25 cellular contexts compared by ENCODE assay signal in the genomic region with DNA sequence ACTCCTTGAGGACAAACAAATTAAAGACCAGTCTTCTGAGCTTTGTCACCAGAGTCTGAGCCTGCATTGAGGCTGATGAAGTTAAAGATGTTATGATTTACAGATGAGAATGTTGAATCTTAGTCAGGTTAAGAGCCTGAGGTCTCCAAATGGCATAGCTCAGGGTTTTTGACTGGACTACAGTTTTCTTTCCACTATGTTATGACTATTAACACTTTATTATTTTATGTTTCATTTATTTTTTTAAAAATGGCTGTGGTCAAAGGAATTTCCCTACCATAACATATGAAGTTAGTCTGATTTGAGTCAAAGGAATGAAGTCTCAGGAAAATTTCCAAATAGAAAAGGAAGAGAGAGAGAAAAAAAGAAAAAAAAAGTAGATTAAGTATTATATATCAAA.
"Had no signal": no experiment of that assay in that cellular context is flagged by ENCODE, and none has a peak within 500 bp of the region (broad histone marks: within the 10 kb centered on the region; RNA-seq: fewer than 3 reads in every experiment).

No MANE protein-coding gene starts in this region.

- H3K4me3 ChIP-seq: body of pancreas, cardiac muscle cell, ovary, right lobe of liver, testis, transverse colon had no signal

- H3K4me1 ChIP-seq: body of pancreas, right lobe of liver, testis, transverse colon had no signal

- H3K27ac ChIP-seq: body of pancreas, cardiac muscle cell, ovary, right lobe of liver, testis, transverse colon had no signal

- H3K27me3 Mint-ChIP-seq: progenitor cell of endocrine pancreas had no signal

- H3K4me3 Mint-ChIP-seq: activated CD4-positive, alpha-beta memory T cell treated with anti-CD3 and anti-CD28 coated beads, Interleukin-2, amount 10 ng/mL, durations not matched to agents 7 days and 5 days; activated CD4-positive, alpha-beta T cell treated with anti-CD3 and anti-CD28 coated beads, Interleukin-2, amount 10 ng/mL, durations not matched to agents 7 days and 5 days; activated T-cell treated with anti-CD3 and anti-CD28 coated beads, Interleukin-2, amount 50 U/mL, for 24 hours; effector memory CD8-positive, alpha-beta T cell; nephron had no signal

- H3K36me3 ChIP-seq: cardiac muscle cell, ovary, right lobe of liver, transverse colon had no signal

- ATAC-seq: body of pancreas; effector memory CD8-positive, alpha-beta T cell; left colon; right lobe of liver had no signal

- DNase-seq: activated CD4-positive, alpha-beta memory T cell treated with anti-CD3 and anti-CD28 coated beads, Interleukin-2, amount 10 ng/mL, durations not matched to agents 7 days and 5 days; activated CD4-positive, alpha-beta T cell treated with anti-CD3 and anti-CD28 coated beads for 1 hour; activated CD4-positive, alpha-beta T cell treated with anti-CD3 and anti-CD28 coated beads, Interleukin-2, amount 10 ng/mL, durations not matched to agents 7 days and 5 days; activated CD8-positive, alpha-beta memory T cell treated with anti-CD3 and anti-CD28 coated beads, Interleukin-2, amount 50 U/mL, for 48 hours; activated gamma-delta T cell; activated naive CD4-positive, alpha-beta T cell treated with anti-CD3 and anti-CD28 coated beads, Interleukin-2, amount 50 U/mL, for 16 hours; activated T-cell treated with anti-CD3 and anti-CD28 coated beads, Interleukin-2, amount 50 U/mL, for 24 hours; amygdala; body of pancreas; cerebellar nuclear complex; cortex of kidney; effector memory CD8-positive, alpha-beta T cell; erythroblast; left colon; mammary epithelial cell; ovary; right lobe of liver; stimulated activated CD4-positive, alpha-beta T cell treated with anti-CD3 and anti-CD28 coated beads, Interleukin-2, amount 100 ng/mL, for 48 hours; stimulated activated naive CD4-positive, alpha-beta T cell treated with Interleukin-2 at 50 U/mL for 16 hours; T-helper 2 cell; testis; transverse colon had no signal

- H3K9me3 Mint-ChIP-seq: activated CD4-positive, alpha-beta memory T cell treated with anti-CD3 and anti-CD28 coated beads, Interleukin-2, amount 10 ng/mL, durations not matched to agents 7 days and 5 days; activated CD4-positive, alpha-beta T cell treated with anti-CD3 and anti-CD28 coated beads, Interleukin-2, amount 10 ng/mL, durations not matched to agents 7 days and 5 days; activated T-cell treated with anti-CD3 and anti-CD28 coated beads, Interleukin-2, amount 50 U/mL, for 24 hours; effector memory CD8-positive, alpha-beta T cell; nephron had no signal

- H3K4me1 Mint-ChIP-seq: activated CD4-positive, alpha-beta memory T cell treated with anti-CD3 and anti-CD28 coated beads, Interleukin-2, amount 10 ng/mL, durations not matched to agents 7 days and 5 days; activated CD4-positive, alpha-beta T cell treated with anti-CD3 and anti-CD28 coated beads, Interleukin-2, amount 10 ng/mL, durations not matched to agents 7 days and 5 days; nephron had no signal

- H3K27ac Mint-ChIP-seq: activated CD4-positive, alpha-beta memory T cell treated with anti-CD3 and anti-CD28 coated beads, Interleukin-2, amount 10 ng/mL, durations not matched to agents 7 days and 5 days; activated CD4-positive, alpha-beta T cell treated with anti-CD3 and anti-CD28 coated beads, Interleukin-2, amount 10 ng/mL, durations not matched to agents 7 days and 5 days; activated T-cell treated with anti-CD3 and anti-CD28 coated beads, Interleukin-2, amount 50 U/mL, for 24 hours; effector memory CD8-positive, alpha-beta T cell; nephron; progenitor cell of endocrine pancreas had no signal

- H3K27me3 ChIP-seq: body of pancreas, cardiac muscle cell, ovary, right lobe of liver, testis, transverse colon had no signal

- H3K9me3 ChIP-seq: body of pancreas, ovary, right lobe of liver, testis, transverse colon had no signal
